Comparison of ENCODE assay signal across 8 cellular contexts in the genomic region with DNA sequence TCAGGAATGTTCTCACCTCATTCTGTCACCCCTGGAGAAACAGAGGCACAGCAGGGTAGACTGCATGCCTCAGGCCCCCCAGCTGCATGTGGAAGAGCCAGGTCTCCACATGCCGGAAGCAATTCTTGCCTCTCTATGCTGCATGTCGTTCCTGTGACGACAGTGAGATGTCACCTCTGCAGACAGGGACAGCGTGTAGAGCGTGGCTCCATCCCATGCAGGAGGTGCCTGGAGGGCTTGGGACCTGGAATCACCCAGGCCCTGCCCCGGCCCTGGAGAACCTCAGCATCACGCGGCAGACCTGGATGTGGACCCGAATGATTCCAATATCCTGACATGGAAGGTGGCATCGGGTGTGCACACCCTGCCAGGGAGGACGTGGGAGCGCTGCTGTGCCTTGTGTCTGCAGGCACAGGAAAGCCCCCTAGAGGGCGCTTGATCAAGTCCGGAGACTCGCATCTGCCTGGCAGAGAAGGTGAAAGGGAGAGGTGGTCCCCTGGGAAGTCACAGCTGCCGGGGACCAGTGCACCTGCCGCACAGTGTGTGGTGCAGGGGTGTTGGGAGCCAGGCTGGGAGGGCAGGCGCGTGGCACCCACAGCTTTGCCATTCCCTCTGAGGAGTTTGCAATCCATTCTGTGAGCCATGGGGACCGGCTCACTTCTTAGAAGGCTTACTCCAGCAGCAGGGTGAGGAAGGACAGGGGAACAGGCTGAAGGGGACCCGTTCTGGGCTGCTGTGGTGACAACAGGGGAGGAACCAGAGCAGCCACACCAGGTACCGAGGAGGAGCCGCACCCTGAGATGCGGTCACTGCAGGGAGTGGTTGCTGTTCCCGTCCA. TPM values are rescaled to one million over a fixed set of nuclear protein-coding genes. Genes with fewer than 3 reads are reported as not detected.
DNase-seq lines count a peak whose midpoint lies in the region; ATAC-seq, FAIRE-seq and TF ChIP-seq lines count a peak whose summit lies in the region.

No MANE protein-coding gene starts in this region.

- H3K27me3 ChIP-seq in K562 (ENCODE audit: control insufficient read depth in 2 of 2, insufficient read depth in 2 of 2, low read length in 2 of 2) (peaks cover 31 to 72% of the 10 kb centered on the region in 2 experiments), right lobe of liver (no peaks in the 10 kb centered on the region)

- H3K4me3 ChIP-seq in K562 (no peak overlapping the region), right lobe of liver (no peak overlapping the region)

- H3K9ac ChIP-seq in K562 (ENCODE audit: insufficient read depth in 1 of 2, low read depth in 2 of 2, low read length in 2 of 2), result no peak overlapping the region

- no peak for TF ChIP-seq POLR2A in K562 (conservative IDR thresholded peaks at IDR 0.05)
- no peak for TF ChIP-seq POLR2A in right lobe of liver (IDR thresholded peaks at IDR 0.05)

- H3K4me1 ChIP-seq in K562 (replicated peaks in 1 of 2; ENCODE audit: control insufficient read depth in 2 of 2, insufficient read depth in 2 of 2, low read length in 2 of 2) (peaks cover 0 to 21% of the 10 kb centered on the region in 2 experiments; a peak in 2 of 5 replicates), right lobe of liver (no peaks in the 10 kb centered on the region)

- H3K4me1 Mint-ChIP-seq in stimulated activated effector memory CD8-positive, alpha-beta T cell treated with anti-CD3 and anti-CD28 coated beads, Interleukin-12 subunit alpha, Interleukin-12 subunit beta, amount 100 ng/mL, for 72 hours, result peaks cover 14% of the 10 kb centered on the region

- H3K9me3 ChIP-seq in K562 (replicated peaks; ENCODE audit: control insufficient read depth, insufficient read depth, low read depth, low read length) (no peaks in the 10 kb centered on the region), right lobe of liver (no peaks in the 10 kb centered on the region)

- intact Hi-C loops in K562 (cut with micrococcal nuclease), result no loop called here
- intact Hi-C loops in right lobe of liver (cut with DNase I), result no loop called here

- no peak for TF ChIP-seq EP300 in K562 (IDR thresholded peaks at IDR 0.05; ENCODE audit: low read length)

- CTCF ChIA-PET in K562 (lab: Yijun Ruan, JAX; ENCODE audit: low intra/inter-chr PET ratio), result interaction anchor here (0.6 to 1.5 kb wide), 2 partner anchors 326 to 1154 kb away, joined by 3 to 4 read pairs; no protein-coding TSS in a partner anchor

- H3K79me2 ChIP-seq in K562 (ENCODE audit: control insufficient read depth, insufficient read depth, low read length), result no peaks in the 10 kb centered on the region

- no peaks in the 10 kb centered on the region for H3K9me3 Mint-ChIP-seq in stimulated activated effector memory CD8-positive, alpha-beta T cell treated with anti-CD3 and anti-CD28 coated beads, Interleukin-12 subunit alpha, Interleukin-12 subunit beta, amount 100 ng/mL, for 72 hours

- 8% methylated on average over 25 of the region's 25 CpGs for WGBS in K562 (ENCODE audit: insufficient coverage, low coverage, missing lambda C conversion rate)
- 39% methylated on average over 9 of the region's 25 CpGs for WGBS in right lobe of liver (ENCODE audit: insufficient coverage, low coverage, low lambda C conversion rate, missing lambda C conversion rate)

- POLR2A ChIA-PET in K562 (lab: Yijun Ruan, JAX), result no interaction called here

- FAIRE-seq in K562 (lab: Jason Lieb, UNC), result peak; percentile 89

- no peak overlapping the region for H3K4me2 ChIP-seq in K562 (ENCODE audit: insufficient read depth, low read length)

- H3K36me3 Mint-ChIP-seq in stimulated activated effector memory CD8-positive, alpha-beta T cell treated with anti-CD3 and anti-CD28 coated beads, Interleukin-12 subunit alpha, Interleukin-12 subunit beta, amount 100 ng/mL, for 72 hours, result no peaks in the 10 kb centered on the region

- peak; percentile 81 to 95 (median 90) for TF ChIP-seq CTCF in K562 (IDR thresholded peaks at IDR 0.05 in 2 of 3, conservative IDR thresholded peaks at IDR 0.05 in 1 of 3; ENCODE audit: insufficient read depth in 2 of 3, low read depth in 1 of 3, low read length in 3 of 3)
- TF ChIP-seq CTCF in right lobe of liver (IDR thresholded peaks at IDR 0.05), result peak; percentile 59 to 88 (median 75)

- in situ Hi-C loops in SK-MEL-5 (cut with HindIII; ENCODE audit: low pct_unique_long_range_greater_than_20kb, low sequenced_read_pairs), result no loop called here
- in situ Hi-C loops in K562 (cut with MboI), result no loop called here

- no TSS peak for BruUV-seq in K562 (replicated peaks; lab: Mats Ljungman, UMichigan)

- no peak overlapping the region for H3K27ac Mint-ChIP-seq in stimulated activated effector memory CD8-positive, alpha-beta T cell treated with anti-CD3 and anti-CD28 coated beads, Interleukin-12 subunit alpha, Interleukin-12 subunit beta, amount 100 ng/mL, for 72 hours

- DNase-seq in ELR (ENCODE audit: low read depth) (peak; percentile 51), SK-MEL-5 (ENCODE audit: low read depth, low spot score) (peak; percentile 82), K562 (ENCODE audit: extremely low read depth in 1 of 4, low spot score in 3 of 4) (peak; percentile 69 to 81 (median 80)), right lobe of liver (peak; percentile 70 to 73 (median 73)), ureter (ENCODE audit: low spot score) (no peak)
- peak; percentile 24 to 71 for DNase-seq in stimulated activated effector memory CD8-positive, alpha-beta T cell treated with anti-CD3 and anti-CD28 coated beads, Interleukin-12 subunit alpha, Interleukin-12 subunit beta, amount 100 ng/mL, for 72 hours (ENCODE audit: low spot score in 2 of 2)

- 0 out of 2 replicates have a peak, but pooled peaks cover 10% of the 10 kb centered on the region for H4K20me1 ChIP-seq in K562 (replicated peaks; ENCODE audit: control insufficient read depth, insufficient read depth, low read length)

- TF ChIP-seq RAD21 in K562 (CRISPR knock-in tag; conservative IDR thresholded peaks at IDR 0.05 in 1 of 2, IDR thresholded peaks at IDR 0.05 in 1 of 2), result peak in 1 of 2 experiments; percentile 45; a peak in 2 of 4 replicates

- H3K36me3 ChIP-seq in K562 (ENCODE audit: control insufficient read depth, insufficient read depth, low read length) (no peaks in the 10 kb centered on the region), right lobe of liver (no peaks in the 10 kb centered on the region)

- no peak overlapping the region for H2AFZ ChIP-seq in K562 (ENCODE audit: low read depth, low read length)

- ATAC-seq in GM19468 (IDR thresholded peaks at IDR 0.05; ENCODE audit: extremely low read depth, unreplicated experiment), result peak; percentile 80
- peak; percentile 53 for ATAC-seq in HG03575 (IDR thresholded peaks at IDR 0.05; ENCODE audit: extremely low read depth, insufficient number of reproducible peaks, low FRiP score, unreplicated experiment)
- peak; percentile 92 for ATAC-seq in K562
- peak; percentile 86 to 93 (median 90) for ATAC-seq in right lobe of liver
- peak; percentile 62 for ATAC-seq in stimulated activated effector memory CD8-positive, alpha-beta T cell treated with anti-CD3 and anti-CD28 coated beads, Interleukin-12 subunit alpha, Interleukin-12 subunit beta, amount 100 ng/mL, for 72 hours

- peaks cover 2% of the 10 kb centered on the region for H3K9me1 ChIP-seq in K562 (ENCODE audit: control insufficient read depth, insufficient read depth, low read length)

- H3K27ac ChIP-seq in K562 (ENCODE audit: extremely low read depth, low read depth, low read length) (no peak overlapping the region), right lobe of liver (no peak overlapping the region)

- H3K4me3 Mint-ChIP-seq in stimulated activated effector memory CD8-positive, alpha-beta T cell treated with anti-CD3 and anti-CD28 coated beads, Interleukin-12 subunit alpha, Interleukin-12 subunit beta, amount 100 ng/mL, for 72 hours, result no peak overlapping the region

TF ChIP-seq in K562, 482 proteins besides CTCF, POLR2A, EP300 and RAD21 (continues in another document):
- no peak for TF ChIP-seq ZNF431 (CRISPR knock-in tag; IDR thresholded peaks at IDR 0.05)
- TF ChIP-seq ZNF699 (CRISPR knock-in tag; IDR thresholded peaks at IDR 0.05; ENCODE audit: insufficient replicate concordance), result no peak
- TF ChIP-seq RBM17 (IDR thresholded peaks at IDR 0.05; ENCODE audit: borderline replicate concordance, low read depth, low read length), result no peak
- no peak for TF ChIP-seq ZEB2 (IDR thresholded peaks at IDR 0.05)
- TF ChIP-seq, protein P1, sequence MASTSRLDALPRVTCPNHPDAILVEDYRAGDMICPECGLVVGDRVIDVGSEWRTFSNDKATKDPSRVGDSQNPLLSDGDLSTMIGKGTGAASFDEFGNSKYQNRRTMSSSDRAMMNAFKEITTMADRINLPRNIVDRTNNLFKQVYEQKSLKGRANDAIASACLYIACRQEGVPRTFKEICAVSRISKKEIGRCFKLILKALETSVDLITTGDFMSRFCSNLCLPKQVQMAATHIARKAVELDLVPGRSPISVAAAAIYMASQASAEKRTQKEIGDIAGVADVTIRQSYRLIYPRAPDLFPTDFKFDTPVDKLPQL (IDR thresholded peaks at IDR 0.05; ENCODE audit: extremely low read depth, insufficient read length), result no peak
- peak; percentile 44; the same call in 1 of the 2 replicates for TF ChIP-seq SMC3 (conservative IDR thresholded peaks at IDR 0.05; ENCODE audit: insufficient read depth, low read depth, low read length)

RNA-seq across cellular contexts. Expression of a gene that starts 45.3 kb away (rescaled TPM):
- total RNA-seq in SK-MEL-5 (2014; rRNA removed; shearing (Covaris generic)), result 2.2 and 3.0 TPM in 2 replicates
- 15.9 and 17.2 TPM in 2 replicates for polyA plus RNA-seq in SK-MEL-5 (2015; cell fraction: cytosol; rRNA removed)
- 1.2 and 5.0 TPM in 2 replicates for polyA plus RNA-seq in SK-MEL-5 (2015; cell fraction: nucleus; rRNA removed)
- not detected in 2 replicates for total RNA-seq in K562 (2011; cell fraction: chromatin; rRNA removed; ENCODE audit: low replicate concordance)
- total RNA-seq in K562 (2011; cell fraction: nucleolus; rRNA removed), result not detected in 2 replicates
- not detected in 2 replicates for total RNA-seq in K562 (2011; cell fraction: nucleoplasm; rRNA removed)
- total RNA-seq in K562 (2014; rRNA removed), result 0.08 TPM in 1 of 2 replicates, not detected in the other
- not detected in 2 replicates for total RNA-seq in K562 (2014; rRNA removed; fragmentation: Illumina TruSeq; extraction: Trizol)
- not detected in 2 replicates for total RNA-seq in K562 (2015; rRNA removed; fragmentation: Illumina TruSeq; extraction: Trizol)
- total RNA-seq in K562 (2021), result 0.04 TPM in 1 of 2 replicates, not detected in the other
- polyA plus RNA-seq in K562 (2011; rRNA removed), result not detected in 2 replicates
- polyA plus RNA-seq in K562 (2011; cell fraction: cytosol; rRNA removed), result not detected in 2 replicates
- not detected in 2 replicates for polyA plus RNA-seq in K562 (2011; cell fraction: nucleus; rRNA removed)
- 0.07 and 0.09 TPM in 2 replicates for polyA plus RNA-seq in K562 (2012)
- polyA plus RNA-seq in K562 (2014; fragmentation: Illumina TruSeq; extraction: Trizol), result 0.04 TPM in 1 of 2 replicates, not detected in the other
- not detected for polyA plus RNA-seq in K562 (2014; fragmentation: Nextera tagmentation; extraction: Ambion mirVana)
- polyA plus RNA-seq in K562 (2014; rRNA removed), result 0.04 and 0.07 TPM in 2 replicates
- not detected in 2 replicates for polyA minus RNA-seq in K562 (2011; rRNA and poly(A)+ RNA removed)
- polyA minus RNA-seq in K562 (2011; cell fraction: cytosol; rRNA and poly(A)+ RNA removed), result not detected in 2 replicates
- polyA minus RNA-seq in K562 (2011; cell fraction: nucleus; rRNA and poly(A)+ RNA removed), result not detected in 2 replicates
- total RNA-seq in right lobe of liver, result not detected
- total RNA-seq in ureter, result not detected
